Comparison of ENCODE assay signal across 8 cellular contexts in genomic region chr11:6319879-6320410, GRCh38. TPM values are rescaled to one million over a fixed set of nuclear protein-coding genes. Genes with fewer than 3 reads are reported as not detected.
A peak's percentile ranks its signal among the peaks of the same experiment; 100 is the strongest.
DNase-seq lines count a peak whose midpoint lies in the region; ATAC-seq and TF ChIP-seq lines count a peak whose summit lies in the region.

No MANE protein-coding gene starts in this region.

- H3K36me3 Mint-ChIP-seq in natural killer cell treated with Interleukin-12 subunit alpha and Interleukin-12 subunit beta and Interleukin-15 and Interleukin-18, amount 100 ng/mL, for 72 hours, result no peaks in the 10 kb centered on the region
- no peaks in the 10 kb centered on the region for H3K36me3 Mint-ChIP-seq in natural killer cell
- H3K36me3 Mint-ChIP-seq in activated naive CD4-positive, alpha-beta T cell treated with anti-CD3 and anti-CD28 coated beads, Interleukin-2, amount 10 ng/mL, durations not matched to agents 7 days and 5 days, result no peaks in the 10 kb centered on the region
- H3K36me3 Mint-ChIP-seq in progenitor cell of endocrine pancreas (ENCODE audit: insufficient read depth), result no peaks in the 10 kb centered on the region

- CTCF ChIA-PET in activated naive CD4-positive, alpha-beta T cell treated with anti-CD3 and anti-CD28 coated beads, Interleukin-2, amount 10 ng/mL, durations not matched to agents 7 days and 5 days (lab: Charles Lee), result interaction anchor here (1.2 to 8.3 kb wide), 4 partner anchors 33 to 69 kb away, joined by 4 to 65 read pairs (median 49); no protein-coding TSS in a partner anchor

- peaks cover 46 to 59% of the 10 kb centered on the region in 2 donors for H3K27me3 Mint-ChIP-seq in natural killer cell treated with Interleukin-12 subunit alpha and Interleukin-12 subunit beta and Interleukin-15 and Interleukin-18, amount 100 ng/mL, for 72 hours
- H3K27me3 Mint-ChIP-seq in natural killer cell (ENCODE audit: low read depth in 2 of 2) (peaks cover 55 to 58% of the 10 kb centered on the region in 2 donors), progenitor cell of endocrine pancreas (peaks cover 15% of the 10 kb centered on the region)
- H3K27me3 Mint-ChIP-seq in activated naive CD4-positive, alpha-beta T cell treated with anti-CD3 and anti-CD28 coated beads, Interleukin-2, amount 10 ng/mL, durations not matched to agents 7 days and 5 days, result peaks cover 59% of the 10 kb centered on the region

- no peak for DNase-seq in natural killer cell treated with Interleukin-12 subunit alpha and Interleukin-12 subunit beta and Interleukin-15 and Interleukin-18, amount 100 ng/mL, for 72 hours (ENCODE audit: low spot score)
- DNase-seq in natural killer cell (no peak), glomerular visceral epithelial cell (ENCODE audit: extremely low spot score) (peak; percentile 86), progenitor cell of endocrine pancreas (ENCODE audit: low spot score, unreplicated experiment) (peak; percentile 42), GDM1 (lab: John Stamatoyannopoulos, UW) (no peak), NCI-H1436 treated with DMSO at 0.1 percent for 48 hours (lab: John Stamatoyannopoulos, UW) (no peak)
- peak; percentile 38 for DNase-seq in activated naive CD4-positive, alpha-beta T cell treated with anti-CD3 and anti-CD28 coated beads, Interleukin-2, amount 10 ng/mL, durations not matched to agents 7 days and 5 days

- ATAC-seq in natural killer cell treated with Interleukin-12 subunit alpha and Interleukin-12 subunit beta and Interleukin-15 and Interleukin-18, amount 100 ng/mL, for 72 hours, result peak; percentile 11 to 22
- no peak for ATAC-seq in natural killer cell
- ATAC-seq in HG03159 (IDR thresholded peaks at IDR 0.05; ENCODE audit: unreplicated experiment), result peak; percentile 54

- intact Hi-C loops in natural killer cell (cut with micrococcal nuclease), result no loop called here

- H3K27ac Mint-ChIP-seq in natural killer cell treated with Interleukin-12 subunit alpha and Interleukin-12 subunit beta and Interleukin-15 and Interleukin-18, amount 100 ng/mL, for 72 hours, result no peak overlapping the region
- H3K27ac Mint-ChIP-seq in natural killer cell (no peak overlapping the region), progenitor cell of endocrine pancreas (peak overlapping the region; percentile 92)
- H3K27ac Mint-ChIP-seq in activated naive CD4-positive, alpha-beta T cell treated with anti-CD3 and anti-CD28 coated beads, Interleukin-2, amount 10 ng/mL, durations not matched to agents 7 days and 5 days, result no peak overlapping the region

- no peak for TF ChIP-seq CTCF in natural killer cell (IDR thresholded peaks at IDR 0.05)
- TF ChIP-seq CTCF in progenitor cell of endocrine pancreas (IDR thresholded peaks at IDR 0.05; ENCODE audit: unreplicated experiment), result no peak

- peaks cover 4 to 13% of the 10 kb centered on the region in 2 donors for H3K4me1 Mint-ChIP-seq in natural killer cell treated with Interleukin-12 subunit alpha and Interleukin-12 subunit beta and Interleukin-15 and Interleukin-18, amount 100 ng/mL, for 72 hours (ENCODE audit: low read depth in 2 of 2)
- H3K4me1 Mint-ChIP-seq in natural killer cell, result no peaks in the 10 kb centered on the region
- H3K4me1 Mint-ChIP-seq in activated naive CD4-positive, alpha-beta T cell treated with anti-CD3 and anti-CD28 coated beads, Interleukin-2, amount 10 ng/mL, durations not matched to agents 7 days and 5 days, result peaks cover 30% of the 10 kb centered on the region
- H3K4me1 Mint-ChIP-seq in progenitor cell of endocrine pancreas (ENCODE audit: low read depth), result peaks cover 35% of the 10 kb centered on the region

- H3K9me3 Mint-ChIP-seq in natural killer cell treated with Interleukin-12 subunit alpha and Interleukin-12 subunit beta and Interleukin-15 and Interleukin-18, amount 100 ng/mL, for 72 hours, result no peaks in the 10 kb centered on the region
- no peaks in the 10 kb centered on the region for H3K9me3 Mint-ChIP-seq in natural killer cell
- H3K9me3 Mint-ChIP-seq in activated naive CD4-positive, alpha-beta T cell treated with anti-CD3 and anti-CD28 coated beads, Interleukin-2, amount 10 ng/mL, durations not matched to agents 7 days and 5 days, result no peaks in the 10 kb centered on the region
- no peaks in the 10 kb centered on the region for H3K9me3 Mint-ChIP-seq in progenitor cell of endocrine pancreas (ENCODE audit: low read depth)

- no peak overlapping the region for H3K4me3 Mint-ChIP-seq in natural killer cell treated with Interleukin-12 subunit alpha and Interleukin-12 subunit beta and Interleukin-15 and Interleukin-18, amount 100 ng/mL, for 72 hours
- H3K4me3 Mint-ChIP-seq in natural killer cell (no peak overlapping the region), progenitor cell of endocrine pancreas (ENCODE audit: low read depth) (peak overlapping the region; percentile 64)
- H3K4me3 Mint-ChIP-seq in activated naive CD4-positive, alpha-beta T cell treated with anti-CD3 and anti-CD28 coated beads, Interleukin-2, amount 10 ng/mL, durations not matched to agents 7 days and 5 days, result peak overlapping the region; percentile 42

RNA-seq across cellular contexts. Expression of gene CAVIN3, which starts 0.4 kb away (rescaled TPM):
- total RNA-seq in natural killer cell treated with Interleukin-12 subunit alpha and Interleukin-12 subunit beta and Interleukin-15 and Interleukin-18, amount 100 ng/mL, for 72 hours, result under 1 TPM in 1 of 2 donors, not detected in 1; 0.78 TPM
- total RNA-seq in natural killer cell (not detected), progenitor cell of endocrine pancreas (6.7 and 7.1 TPM in 2 replicates)

Comparison
In these comparisons a context has a peak if more than half of its experiments do, and no peak if none do; other contexts are left out.
1. ATAC-seq: peak in natural killer cell treated with Interleukin-12 subunit alpha and Interleukin-12 subunit beta and Interleukin-15 and Interleukin-18, amount 100 ng/mL, for 72 hours (2 of 2) and HG03159 (single experiment); none in natural killer cell (0 of 3).
2. DNase-seq: peak in activated naive CD4-positive, alpha-beta T cell treated with anti-CD3 and anti-CD28 coated beads, Interleukin-2, amount 10 ng/mL, durations not matched to agents 7 days and 5 days (single experiment), glomerular visceral epithelial cell (single experiment) and progenitor cell of endocrine pancreas (single experiment); none in natural killer cell treated with Interleukin-12 subunit alpha and Interleukin-12 subunit beta and Interleukin-15 and Interleukin-18, amount 100 ng/mL, for 72 hours (single experiment), natural killer cell (single experiment), GDM1 (single experiment) and NCI-H1436 treated with DMSO at 0.1 percent for 48 hours (single experiment).
3. H3K4me3 Mint-ChIP-seq: peak in activated naive CD4-positive, alpha-beta T cell treated with anti-CD3 and anti-CD28 coated beads, Interleukin-2, amount 10 ng/mL, durations not matched to agents 7 days and 5 days (single experiment) and progenitor cell of endocrine pancreas (single experiment); none in natural killer cell treated with Interleukin-12 subunit alpha and Interleukin-12 subunit beta and Interleukin-15 and Interleukin-18, amount 100 ng/mL, for 72 hours (single experiment) and natural killer cell (single experiment).